In the genomic region with DNA sequence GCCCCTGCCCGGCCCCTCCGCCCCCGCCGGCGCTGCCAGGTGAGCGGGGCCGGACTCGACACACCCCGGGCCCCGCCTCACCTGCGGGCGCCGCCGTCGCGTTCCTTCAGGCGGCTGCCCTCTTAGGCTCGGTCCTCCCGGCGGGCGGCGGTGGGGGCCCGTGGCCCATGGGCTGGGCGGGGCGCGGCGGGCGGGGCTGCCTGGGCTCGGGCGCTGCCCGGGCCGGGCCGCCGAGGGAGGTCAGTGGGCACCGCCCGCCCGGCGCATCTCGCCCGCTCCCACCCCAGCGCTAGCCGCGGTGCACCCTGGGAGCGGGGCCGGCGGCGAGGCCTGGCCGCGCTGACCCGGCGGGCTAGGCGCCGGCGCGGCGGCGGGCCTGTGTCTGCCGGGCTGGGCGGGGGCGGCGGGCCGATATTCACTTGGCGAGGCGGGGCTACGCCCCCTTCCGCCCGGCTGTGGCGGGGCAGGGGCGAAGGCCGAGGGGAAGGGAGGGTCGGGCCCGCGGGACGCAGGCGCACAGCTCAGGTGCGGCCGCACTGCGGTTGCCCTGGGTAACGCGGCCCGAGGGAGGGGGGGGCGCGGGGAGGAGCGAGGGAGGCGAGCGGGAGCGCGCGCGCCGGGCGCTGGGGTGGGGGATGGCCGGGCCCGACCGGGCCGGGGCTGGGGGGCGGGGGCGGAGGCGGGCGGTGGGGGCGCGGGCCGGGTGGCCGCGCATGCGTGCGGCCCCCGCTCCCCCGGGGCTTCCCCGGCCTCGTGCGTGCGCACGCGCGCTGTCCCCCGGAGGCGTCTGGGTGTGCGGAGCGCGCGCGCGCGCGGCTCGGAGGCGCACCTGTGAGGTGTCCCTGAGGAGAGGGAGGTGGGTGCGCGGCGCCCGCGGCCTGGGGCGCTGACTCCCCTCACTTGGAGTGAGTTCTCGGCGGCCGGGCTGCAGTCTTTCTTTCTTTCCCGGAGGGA, we compare ENCODE assay signal across 8 cellular contexts. TPM values are rescaled to one million over a fixed set of nuclear protein-coding genes. Genes with fewer than 3 reads are reported as not detected.
DNase-seq lines count a peak whose midpoint lies in the region; ATAC-seq and TF ChIP-seq lines count a peak whose summit lies in the region.

A gene with protein sequence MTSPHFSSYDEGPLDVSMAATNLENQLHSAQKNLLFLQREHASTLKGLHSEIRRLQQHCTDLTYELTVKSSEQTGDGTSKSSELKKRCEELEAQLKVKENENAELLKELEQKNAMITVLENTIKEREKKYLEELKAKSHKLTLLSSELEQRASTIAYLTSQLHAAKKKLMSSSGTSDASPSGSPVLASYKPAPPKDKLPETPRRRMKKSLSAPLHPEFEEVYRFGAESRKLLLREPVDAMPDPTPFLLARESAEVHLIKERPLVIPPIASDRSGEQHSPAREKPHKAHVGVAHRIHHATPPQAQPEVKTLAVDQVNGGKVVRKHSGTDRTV (minus strand): TSS at position 384 of the 954 bp plus-strand sequence. CDS start 28,526 bp downstream, outside the sequence.
A gene (plus strand): TSS at position 768 of the 954 bp plus-strand sequence. CDS start 38,930 bp downstream, outside the sequence.

- TF ChIP-seq CTCF in lower leg skin (IDR thresholded peaks at IDR 0.05): no peak

- intact Hi-C loops in lower leg skin (cut with DNase I; ENCODE audit: low total_unique reads): no loop called here

- no peaks in the 10 kb centered on the region for H3K9me3 ChIP-seq in BLaER1 treated with 17β-estradiol and CSF1 and Interleukin-3, amounts not matched to agents 10 nM and 100 nM (replicated peaks in 1 of 11)

- peaks cover 0 to 15% (median 9%) of the 10 kb centered on the region in 11 experiments; a peak in 10 of 22 replicates for H3K27me3 ChIP-seq in BLaER1 treated with 17β-estradiol and CSF1 and Interleukin-3, amounts not matched to agents 10 nM and 100 nM

- ATAC-seq in GM19324 (IDR thresholded peaks at IDR 0.05; ENCODE audit: low FRiP score, unreplicated experiment) (peak; percentile 93), HG03460 (IDR thresholded peaks at IDR 0.05; ENCODE audit: unreplicated experiment) (peak; percentile 75)

- peaks cover 17 to 27% (median 25%) of the 10 kb centered on the region in 11 experiments; a peak in 21 of 22 replicates for H3K36me3 ChIP-seq in BLaER1 treated with 17β-estradiol and CSF1 and Interleukin-3, amounts not matched to agents 10 nM and 100 nM

- H4K20me1 ChIP-seq in BLaER1 treated with 17β-estradiol and CSF1 and Interleukin-3, amounts not matched to agents 10 nM and 100 nM: peaks cover 0 to 79% (median 23%) of the 10 kb centered on the region in 11 experiments; a peak in 15 of 22 replicates

- peak within 1 kb of the TSS; percentile 72 to 88 (median 81) for H3K27ac ChIP-seq in BLaER1 treated with 17β-estradiol and CSF1 and Interleukin-3, amounts not matched to agents 10 nM and 100 nM

- peak within 1 kb of the TSS; percentile 94 to 99 (median 97) for H3K4me3 ChIP-seq in BLaER1 treated with 17β-estradiol and CSF1 and Interleukin-3, amounts not matched to agents 10 nM and 100 nM
- peak within 1 kb of the TSS; percentile 78 for H3K4me3 ChIP-seq in lower leg skin (ENCODE audit: low read depth, poor library complexity, severe bottlenecking)

- peak within 1 kb of the TSS; percentile 88 to 100 (median 99) for H3K4me2 ChIP-seq in BLaER1 treated with 17β-estradiol and CSF1 and Interleukin-3, amounts not matched to agents 10 nM and 100 nM

- 0% methylated on average over 18 to 19 of the region's 138 CpGs for WGBS in lower leg skin, 2 donors

- H3K9ac ChIP-seq in BLaER1 treated with 17β-estradiol and CSF1 and Interleukin-3, amounts not matched to agents 10 nM and 100 nM: peak within 1 kb of the TSS; percentile 84 to 95 (median 89)

- peaks cover 13 to 33% (median 24%) of the 10 kb centered on the region in 10 experiments for H3K4me1 ChIP-seq in BLaER1 treated with 17β-estradiol and CSF1 and Interleukin-3, amounts not matched to agents 10 nM and 100 nM

- peak; percentile 79 to 98 for DNase-seq in NCI-H526 (lab: John Stamatoyannopoulos, UW)
- DNase-seq in activated CD4-positive, alpha-beta T cell treated with anti-CD3 and anti-CD28 coated beads, Interleukin-2, amount 50 U/mL, for 4 hours: peak; percentile 93 to 95
- peak; percentile 76 to 93 for DNase-seq in dermis microvascular lymphatic vessel endothelial cell (ENCODE audit: low read depth in 2 of 2)
- DNase-seq in lower leg skin (ENCODE audit: low spot score in 2 of 2): peak; percentile 79 to 97
- peak; percentile 92 to 94 for DNase-seq in stimulated activated CD4-positive, alpha-beta T cell treated with anti-CD3 and anti-CD28 coated beads, Interleukin-4, amount 100 ng/mL, for 48 hours (ENCODE audit: low read depth in 2 of 2)

- no peak for TF ChIP-seq POLR2A in lower leg skin (IDR thresholded peaks at IDR 0.05)

RNA-seq across cellular contexts. Expression of the first gene that starts in this region (rescaled TPM):
- 4.1 and 7.0 TPM in 2 replicates for total RNA-seq in dermis microvascular lymphatic vessel endothelial cell
- total RNA-seq in lower leg skin: 10 to 100 TPM in 2 of 4 donors, 1 to 10 TPM in 2; 6.7 to 11.9 (median 10.1) TPM

RNA-seq across cellular contexts. Expression of the second gene that starts in this region (rescaled TPM):
- total RNA-seq in dermis microvascular lymphatic vessel endothelial cell (42.4 and 43.6 TPM in 2 replicates), lower leg skin (10 to 100 TPM; 16.3 to 41.5 (median 25.7) TPM)

Comparison
In these comparisons a context has a peak if more than half of its experiments do, and no peak if none do; other contexts are left out.
1. Peak in every context shown above with its lines: DNase-seq, ATAC-seq, H3K4me3 ChIP-seq and H3K27ac ChIP-seq.